ENCODE assay signal across 8 cellular contexts in the genomic region with DNA sequence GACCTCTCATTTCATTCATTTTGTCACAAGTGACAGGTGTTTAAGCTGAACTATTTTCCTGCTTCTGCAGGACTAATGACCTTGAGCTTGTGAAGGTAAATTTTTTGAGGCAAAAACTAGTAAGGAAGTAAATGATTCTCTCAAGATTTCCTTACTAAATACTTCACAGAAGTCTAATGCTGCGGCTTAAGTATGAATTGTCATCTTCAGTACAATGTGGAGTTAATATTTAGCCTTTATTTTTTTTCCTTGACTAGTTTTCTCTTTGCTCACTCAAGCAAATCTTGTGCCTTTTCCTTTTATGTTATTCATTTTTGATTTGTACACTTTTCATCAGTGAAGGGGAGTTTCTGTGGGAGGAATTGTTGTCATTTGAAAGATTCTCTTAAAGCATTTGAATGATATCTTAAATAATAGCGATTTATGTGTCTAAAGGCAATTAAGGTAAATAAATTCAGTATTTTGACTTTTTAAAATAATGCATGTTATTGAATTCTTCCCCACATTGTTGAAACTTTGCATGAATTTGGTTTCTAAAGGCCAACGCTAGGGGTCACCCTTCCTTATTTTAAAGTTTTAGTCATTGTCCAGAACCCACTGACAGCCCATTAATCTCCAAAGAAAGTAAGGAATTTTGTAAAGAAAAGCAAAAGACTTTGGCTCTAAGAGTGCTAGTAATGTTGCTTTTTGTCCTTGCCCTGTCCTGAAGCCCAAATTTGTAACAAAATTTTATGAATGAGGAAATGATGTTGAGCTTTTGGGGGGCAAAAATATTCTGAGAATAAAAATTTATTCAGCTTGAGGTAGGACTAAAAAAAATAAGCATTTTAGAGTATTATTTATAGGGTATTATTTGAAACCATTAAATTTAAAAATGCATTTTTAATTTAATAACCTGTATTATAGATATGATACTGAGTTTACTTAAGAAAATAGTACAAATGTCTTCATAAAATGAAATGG.
DNase-seq lines count a peak whose midpoint lies in the region; ATAC-seq and TF ChIP-seq lines count a peak whose summit lies in the region.

No MANE protein-coding gene starts in this region.

- H3K36me3 ChIP-seq in RWPE2 (ENCODE audit: low read depth), result no peaks in the 10 kb centered on the region
- H3K36me3 ChIP-seq in parathyroid adenoma (ENCODE audit: control insufficient read depth, insufficient read depth, low read length), result no peaks in the 10 kb centered on the region

- TF ChIP-seq CTCF in RWPE2 (IDR thresholded peaks at IDR 0.05; ENCODE audit: poor library complexity, severe bottlenecking), result peak; percentile 83
- peak; percentile 39 for TF ChIP-seq CTCF in parathyroid adenoma (IDR thresholded peaks at IDR 0.05)

- H2AFZ ChIP-seq in parathyroid adenoma, result no peak overlapping the region

- H3K4me2 ChIP-seq in parathyroid adenoma (ENCODE audit: low read length), result no peak overlapping the region

- no peak for TF ChIP-seq POLR2A in erythroblast (IDR thresholded peaks at IDR 0.05; ENCODE audit: low read length)

- H3K27ac ChIP-seq in RWPE2 (ENCODE audit: poor library complexity, severe bottlenecking), result no peak overlapping the region
- no peak overlapping the region for H3K27ac ChIP-seq in parathyroid adenoma

- H3K4me1 ChIP-seq in RWPE2 (ENCODE audit: insufficient read depth, poor library complexity, severe bottlenecking) (no peaks in the 10 kb centered on the region), parathyroid adenoma (no peaks in the 10 kb centered on the region)

- H3K4me3 ChIP-seq in RWPE2 (ENCODE audit: severe bottlenecking), result no peak overlapping the region
- no peak overlapping the region for H3K4me3 ChIP-seq in parathyroid adenoma (ENCODE audit: low read depth, low read length)

- CTCF ChIA-PET in HEK293T (lab: Yijun Ruan, JAX), result interaction anchor here (0.5 to 0.7 kb wide), 3 partner anchors 44 to 476 kb away, joined by 3 to 5 read pairs (median 3); no protein-coding TSS in a partner anchor

- DNase-seq in NCI-H446 (lab: John Stamatoyannopoulos, UW) (peak; percentile 2 to 49), NCI-H446 treated with DMSO at 0.1 percent for 48 hours (lab: John Stamatoyannopoulos, UW) (no peak), HEK293T (ENCODE audit: extremely low spot score) (peak; percentile 42), RWPE2 (ENCODE audit: low spot score) (no peak), erythroblast (lab: John Stamatoyannopoulos, UW) (peak; percentile 7 to 42), NCI-H187 (lab: John Stamatoyannopoulos, UW) (no peak)

- no peak for ATAC-seq in RWPE2 (ENCODE audit: low read depth)
- no peak for ATAC-seq in HG02973 (IDR thresholded peaks at IDR 0.05; ENCODE audit: unreplicated experiment)

- H3K9ac ChIP-seq in parathyroid adenoma, result no peak overlapping the region

- H3K9me3 ChIP-seq in RWPE2 (ENCODE audit: severe bottlenecking) (no peaks in the 10 kb centered on the region), parathyroid adenoma (ENCODE audit: control insufficient read depth, low read length) (no peaks in the 10 kb centered on the region)

- POLR2A ChIA-PET in HEK293T (lab: Yijun Ruan, JAX), result no interaction called here

- H3K27me3 ChIP-seq in RWPE2 (ENCODE audit: insufficient read depth, poor library complexity, severe bottlenecking) (no peaks in the 10 kb centered on the region), parathyroid adenoma (ENCODE audit: control insufficient read depth, insufficient read depth, low read length) (no peaks in the 10 kb centered on the region)

- H3K79me2 ChIP-seq in parathyroid adenoma, result no peaks in the 10 kb centered on the region

TF ChIP-seq in HEK293T, 16 proteins besides CTCF, POLR2A, EP300 and RAD21:
- TF ChIP-seq, protein P1, sequence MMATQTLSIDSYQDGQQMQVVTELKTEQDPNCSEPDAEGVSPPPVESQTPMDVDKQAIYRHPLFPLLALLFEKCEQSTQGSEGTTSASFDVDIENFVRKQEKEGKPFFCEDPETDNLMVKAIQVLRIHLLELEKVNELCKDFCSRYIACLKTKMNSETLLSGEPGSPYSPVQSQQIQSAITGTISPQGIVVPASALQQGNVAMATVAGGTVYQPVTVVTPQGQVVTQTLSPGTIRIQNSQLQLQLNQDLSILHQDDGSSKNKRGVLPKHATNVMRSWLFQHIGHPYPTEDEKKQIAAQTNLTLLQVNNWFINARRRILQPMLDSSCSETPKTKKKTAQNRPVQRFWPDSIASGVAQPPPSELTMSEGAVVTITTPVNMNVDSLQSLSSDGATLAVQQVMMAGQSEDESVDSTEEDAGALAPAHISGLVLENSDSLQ (IDR thresholded peaks at IDR 0.05), result peak; percentile 91
- no peak for TF ChIP-seq SUZ12 (IDR thresholded peaks at IDR 0.05)
TF ChIP-seq in HEK293T: peak in this region for 1.

Comparison
In these comparisons a context has a peak if more than half of its experiments do, and no peak if none do; other contexts are left out.
1. DNase-seq: peak in NCI-H446 (2 of 2), HEK293T (single experiment) and erythroblast (2 of 2); none in NCI-H446 treated with DMSO at 0.1 percent for 48 hours (single experiment), RWPE2 (single experiment) and NCI-H187 (0 of 2).